In the genomic region with DNA sequence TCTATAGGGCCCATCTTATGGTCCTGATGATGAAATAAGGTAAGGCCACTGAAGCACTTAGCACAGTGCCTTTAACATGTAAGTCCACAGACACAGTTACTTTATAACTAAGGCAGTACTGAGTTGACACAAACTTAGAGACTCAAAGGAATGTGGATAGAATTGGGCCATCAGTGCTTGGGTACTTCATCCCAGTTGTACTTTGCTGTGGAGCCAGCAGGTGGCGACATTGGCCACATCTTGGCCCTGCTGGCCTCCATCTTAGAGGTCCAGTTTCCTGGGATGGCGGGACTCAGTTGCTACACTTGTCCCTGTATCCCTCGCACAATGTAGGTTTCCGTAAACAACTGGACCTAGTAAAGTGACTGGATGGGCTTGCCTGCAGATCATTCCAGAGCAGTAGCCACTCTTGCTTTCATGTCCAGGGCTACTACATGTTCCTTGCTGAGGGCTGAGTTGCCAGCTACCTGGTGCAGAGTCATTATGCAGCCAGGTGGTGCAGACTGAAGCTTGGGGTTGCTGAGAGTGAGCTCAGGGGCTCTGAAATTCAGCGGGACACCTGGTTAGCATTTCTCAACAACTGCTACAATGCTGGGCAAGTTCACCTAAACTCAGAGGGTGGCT, we compare ENCODE assay signal across 8 cellular contexts. TPM values are rescaled to one million over a fixed set of nuclear protein-coding genes. Genes with fewer than 3 reads are reported as not detected.
DNase-seq lines count a peak whose midpoint lies in the region; ATAC-seq and TF ChIP-seq lines count a peak whose summit lies in the region.

No MANE protein-coding gene starts in this region.

- CTCF ChIA-PET in MCF 10A (lab: Yijun Ruan, JAX) = no interaction called here

- H3K36me3 Mint-ChIP-seq in MCF 10A (ENCODE audit: insufficient read depth, unreplicated experiment) (no peaks in the 10 kb centered on the region), endodermal cell (ENCODE audit: low read depth) (peaks cover 67% of the 10 kb centered on the region), mesothelial cell of epicardium (peaks cover 21% of the 10 kb centered on the region)

- in situ Hi-C loops in T47D (cut with HindIII; ENCODE audit: low pct_unique_long_range_greater_than_20kb, low sequenced_read_pairs) = no loop called here

- BruUV-seq in MCF 10A (replicated peaks; lab: Mats Ljungman, UMichigan) = no TSS peak

- H3K27ac ChIP-seq in endodermal cell (ENCODE audit: low read depth, low read length) = no peak overlapping the region

- H3K9me3 Mint-ChIP-seq in MCF 10A (ENCODE audit: unreplicated experiment) = no peaks in the 10 kb centered on the region
- H3K9me3 Mint-ChIP-seq in endodermal cell = peaks cover 3% of the 10 kb centered on the region
- H3K9me3 Mint-ChIP-seq in mesothelial cell of epicardium = no peaks in the 10 kb centered on the region

- H3K4me3 Mint-ChIP-seq in MCF 10A (ENCODE audit: unreplicated experiment) = no peak overlapping the region
- H3K4me3 Mint-ChIP-seq in endodermal cell = no peak overlapping the region
- no peak overlapping the region for H3K4me3 Mint-ChIP-seq in mesothelial cell of epicardium

- POLR2A ChIA-PET in MCF 10A (lab: Yijun Ruan, JAX) = no interaction called here

- DNase-seq in T47D (ENCODE audit: low read depth in 1 of 2, low spot score in 1 of 2) = peak; percentile 13 to 79
- no peak for DNase-seq in MCF 10A (ENCODE audit: unreplicated experiment)
- DNase-seq in NCI-H2227 (lab: John Stamatoyannopoulos, UW; ENCODE audit: unreplicated experiment) = peak; percentile 84
- DNase-seq in activated CD4-positive, alpha-beta T cell treated with anti-CD3 and anti-CD28 coated beads, Interleukin-2, amount 50 U/mL, for 4 hours = peak; percentile 58 to 59
- DNase-seq in endodermal cell = peak; percentile 89
- peak in 1 of 2 experiments; percentile 74 for DNase-seq in mesothelial cell of epicardium (ENCODE audit: low spot score in 2 of 2, unreplicated experiment in 2 of 2)
- DNase-seq in stimulated activated CD8-positive, alpha-beta memory T cell treated with anti-CD3 and anti-CD28 coated beads, Interleukin-4, amount 100 ng/mL, for 4 hours (ENCODE audit: low read depth in 2 of 2, low spot score in 1 of 2) = peak; percentile 16 to 38

- H3K27ac Mint-ChIP-seq in MCF 10A (ENCODE audit: low read depth, unreplicated experiment) = no peak overlapping the region
- peak overlapping the region; percentile 39 for H3K27ac Mint-ChIP-seq in endodermal cell
- no peak overlapping the region for H3K27ac Mint-ChIP-seq in mesothelial cell of epicardium

- H3K4me1 ChIP-seq in endodermal cell (ENCODE audit: control insufficient read depth, insufficient read depth, low read length) = peaks cover 2% of the 10 kb centered on the region

- H3K27me3 Mint-ChIP-seq in MCF 10A (ENCODE audit: insufficient read depth, unreplicated experiment) (no peaks in the 10 kb centered on the region), endodermal cell (ENCODE audit: insufficient read depth) (no peaks in the 10 kb centered on the region), mesothelial cell of epicardium (ENCODE audit: low read depth) (no peaks in the 10 kb centered on the region)

- 72 to 78% methylated on average over 5 of the region's 5 CpGs for WGBS in endodermal cell (ENCODE audit: insufficient coverage in 1 of 2, insufficient read length in 1 of 2), 2 experiments

- peak; percentile 65 for ATAC-seq in HG02938 (IDR thresholded peaks at IDR 0.05; ENCODE audit: unreplicated experiment)

- H3K9me3 ChIP-seq in endodermal cell (ENCODE audit: control insufficient read depth, low read length) = no peaks in the 10 kb centered on the region

- no peak overlapping the region for H3K9ac ChIP-seq in endodermal cell (ENCODE audit: extremely low read depth, low read length, poor library complexity, severe bottlenecking)

- intact Hi-C loops in MCF 10A (cut with micrococcal nuclease) = no loop called here

- H3K4me3 ChIP-seq in endodermal cell (ENCODE audit: low read length) = no peak overlapping the region

- TF ChIP-seq CTCF in MCF 10A (IDR thresholded peaks at IDR 0.05; ENCODE audit: unreplicated experiment) = no peak
- peak; percentile 95 for TF ChIP-seq CTCF in endodermal cell (conservative IDR thresholded peaks at IDR 0.05)
- TF ChIP-seq CTCF in mesothelial cell of epicardium (IDR thresholded peaks at IDR 0.05; ENCODE audit: unreplicated experiment) = peak; percentile 85

- peaks cover 66% of the 10 kb centered on the region for H3K36me3 ChIP-seq in endodermal cell (ENCODE audit: control insufficient read depth, insufficient read depth, low read length)

- H3K27me3 ChIP-seq in endodermal cell (ENCODE audit: control insufficient read depth, insufficient read depth, low read length, poor library complexity, severe bottlenecking) = no peaks in the 10 kb centered on the region

- H3K4me1 Mint-ChIP-seq in MCF 10A (ENCODE audit: insufficient read depth, unreplicated experiment) (no peaks in the 10 kb centered on the region), endodermal cell (peaks cover 11% of the 10 kb centered on the region), mesothelial cell of epicardium (peaks cover 8% of the 10 kb centered on the region)

RNA-seq across cellular contexts. Expression of a gene that starts 10.6 kb away (rescaled TPM):
- total RNA-seq in MCF 10A (2022) (not detected in 2 replicates), endodermal cell (10 to 100 TPM; 81.0 to 99.0 TPM), mesothelial cell of epicardium (78.5 to 90.0 TPM (median 88.3 TPM) in 3 replicates)
- polyA plus RNA-seq in endodermal cell (2013, experiment 1 of 2) = 35.0 TPM
- 31.5 TPM for polyA plus RNA-seq in endodermal cell (2013, experiment 2 of 2)

Comparison
In these comparisons a context has a peak if more than half of its experiments do, and no peak if none do; other contexts are left out.
1. RNA of a gene that starts 10.6 kb away (total RNA-seq): 81.0 to 99.0 TPM in endodermal cell and 78.5 to 90.0 TPM in mesothelial cell of epicardium; not detected in MCF 10A; every median in the first group is over 10 times any median in the second.